Comparison of ENCODE assay signal across 33 cellular contexts in genomic region chr21:45910155-45910547, GRCh38.
"Had no signal": no experiment of that assay in that cellular context is flagged by ENCODE, and none has a peak within 500 bp of the region (broad histone marks: within the 10 kb centered on the region; RNA-seq: fewer than 3 reads in every experiment).

No MANE protein-coding gene starts in this region.

- H3K4me1 ChIP-seq: foreskin keratinocyte, pancreas, prostate gland, suprapubic skin had no signal

- H3K36me3 ChIP-seq: breast epithelium, esophagus muscularis mucosa, heart left ventricle, pancreas, prostate gland, suprapubic skin, tibial artery had no signal

- H3K27ac ChIP-seq: esophagus muscularis mucosa, foreskin keratinocyte, heart left ventricle, pancreas, prostate gland, suprapubic skin, tibial artery had no signal

- DNase-seq: activated CD4-positive, alpha-beta T cell treated with anti-CD3 and anti-CD28 coated beads for 36 hours; activated CD4-positive, CD25-positive, alpha-beta regulatory T cell; activated CD8-positive, alpha-beta memory T cell treated with anti-CD3 and anti-CD28 coated beads, Interleukin-2, amount 10 ng/mL, durations not matched to agents 7 days and 5 days; activated CD8-positive, alpha-beta T cell treated with anti-CD3 and anti-CD28 coated beads, Interleukin-2, amount 10 ng/mL, durations not matched to agents 7 days and 5 days; activated naive CD8-positive, alpha-beta T cell treated with anti-CD3 and anti-CD28 coated beads, Interleukin-2, amount 50 U/mL, for 24 hours; activated T-cell treated with anti-CD3 and anti-CD28 coated beads, Interleukin-2, amount 50 U/mL, for 48 hours; dermis blood vessel endothelial cell; effector CD4-positive, alpha-beta T cell; foreskin keratinocyte; immature natural killer cell; kidney glomerular epithelial cell; mesendoderm; stimulated activated CD4-positive, alpha-beta T cell treated with anti-CD3 and anti-CD28 coated beads, Interleukin-1b, Interleukin-23, amount 100 ng/mL, for 48 hours; stimulated activated CD4-positive, alpha-beta T cell treated with anti-CD3 and anti-CD28 coated beads, Interleukin-4, amount 100 ng/mL, for 4 hours; stimulated activated CD8-positive, alpha-beta memory T cell treated with anti-CD3 and anti-CD28 coated beads, Interleukin-4, amount 100 ng/mL, for 48 hours; T-helper 1 cell; tibial artery had no signal

- H3K27me3 ChIP-seq: breast epithelium, foreskin keratinocyte, heart left ventricle, pancreas, suprapubic skin had no signal

- H3K4me2 ChIP-seq: smooth muscle cell had no signal

- H3K4me1 Mint-ChIP-seq: activated CD4-positive, alpha-beta T cell treated with anti-CD3 and anti-CD28 coated beads for 36 hours; activated CD8-positive, alpha-beta memory T cell treated with anti-CD3 and anti-CD28 coated beads, Interleukin-2, amount 10 ng/mL, durations not matched to agents 7 days and 5 days; activated naive CD8-positive, alpha-beta T cell treated with anti-CD3 and anti-CD28 coated beads, Interleukin-2, amount 50 U/mL, for 24 hours; central memory CD8-positive, alpha-beta T cell; immature natural killer cell; stimulated activated memory B cell treated with anti-CD40 and anti-IgM and Interleukin-4, amounts not matched to agents 10 μg/mL and 1 μg/mL and 100 μg/mL, for 72 hours had no signal

- H3K9me3 Mint-ChIP-seq: activated naive CD4-positive, alpha-beta T cell treated with anti-CD3 and anti-CD28 coated beads, Interleukin-2, amount 50 U/mL, for 24 hours; activated naive CD8-positive, alpha-beta T cell treated with anti-CD3 and anti-CD28 coated beads, Interleukin-2, amount 50 U/mL, for 24 hours; activated T-helper 2 cell treated with anti-CD3 and anti-CD28 coated beads, Interferon-gamma antibody, Interleukin-2, Interleukin-4, amounts not matched to agents 10 μg/mL and 5 μg/mL and 100 μg/mL, durations not matched to agents 14 hours and 24 hours and 36 hours; central memory CD8-positive, alpha-beta T cell; immature natural killer cell; natural killer cell treated with Interleukin-12 subunit alpha and Interleukin-12 subunit beta and Interleukin-15 and Interleukin-18, amount 100 ng/mL, for 72 hours; stimulated activated memory B cell treated with anti-CD40 and anti-IgM and Interleukin-4, amounts not matched to agents 10 μg/mL and 1 μg/mL and 100 μg/mL, for 72 hours; T-helper 2 cell treated with Interferon-gamma antibody and Interleukin-4, amounts not matched to agents 5 μg/mL and 100 μg/mL, for 36 hours had no signal

- ATAC-seq: activated CD4-positive, alpha-beta T cell treated with anti-CD3 and anti-CD28 coated beads for 36 hours; activated CD8-positive, alpha-beta memory T cell treated with anti-CD3 and anti-CD28 coated beads, Interleukin-2, amount 10 ng/mL, durations not matched to agents 7 days and 5 days; activated CD8-positive, alpha-beta T cell treated with anti-CD3 and anti-CD28 coated beads, Interleukin-2, amount 10 ng/mL, durations not matched to agents 7 days and 5 days; activated naive CD8-positive, alpha-beta T cell treated with anti-CD3 and anti-CD28 coated beads, Interleukin-2, amount 50 U/mL, for 24 hours; foreskin keratinocyte; left lobe of liver; mucosa of descending colon; natural killer cell treated with Interleukin-12 subunit alpha and Interleukin-12 subunit beta and Interleukin-15 and Interleukin-18, amount 100 ng/mL, for 72 hours; pancreas; stimulated activated memory B cell treated with anti-CD40 and anti-IgM and Interleukin-4, amounts not matched to agents 10 μg/mL and 1 μg/mL and 100 μg/mL, for 72 hours had no signal

- H3K27me3 Mint-ChIP-seq: activated CD4-positive, alpha-beta T cell treated with anti-CD3 and anti-CD28 coated beads for 36 hours; activated CD8-positive, alpha-beta memory T cell treated with anti-CD3 and anti-CD28 coated beads, Interleukin-2, amount 10 ng/mL, durations not matched to agents 7 days and 5 days; activated naive CD4-positive, alpha-beta T cell treated with anti-CD3 and anti-CD28 coated beads, Interleukin-2, amount 50 U/mL, for 24 hours; activated naive CD8-positive, alpha-beta T cell treated with anti-CD3 and anti-CD28 coated beads, Interleukin-2, amount 50 U/mL, for 24 hours; natural killer cell treated with Interleukin-12 subunit alpha and Interleukin-12 subunit beta and Interleukin-15 and Interleukin-18, amount 100 ng/mL, for 72 hours; stimulated activated memory B cell treated with anti-CD40 and anti-IgM and Interleukin-4, amounts not matched to agents 10 μg/mL and 1 μg/mL and 100 μg/mL, for 72 hours had no signal

- H3K36me3 Mint-ChIP-seq: activated CD8-positive, alpha-beta memory T cell treated with anti-CD3 and anti-CD28 coated beads, Interleukin-2, amount 10 ng/mL, durations not matched to agents 7 days and 5 days; activated naive CD4-positive, alpha-beta T cell treated with anti-CD3 and anti-CD28 coated beads, Interleukin-2, amount 50 U/mL, for 24 hours; immature natural killer cell; natural killer cell treated with Interleukin-12 subunit alpha and Interleukin-12 subunit beta and Interleukin-15 and Interleukin-18, amount 100 ng/mL, for 72 hours had no signal

- H3K9me3 ChIP-seq: breast epithelium, esophagus muscularis mucosa, heart left ventricle, mucosa of descending colon, pancreas, prostate gland, suprapubic skin, tibial artery had no signal

- H3K27ac Mint-ChIP-seq: activated CD4-positive, alpha-beta T cell treated with anti-CD3 and anti-CD28 coated beads for 36 hours; activated CD8-positive, alpha-beta memory T cell treated with anti-CD3 and anti-CD28 coated beads, Interleukin-2, amount 10 ng/mL, durations not matched to agents 7 days and 5 days; activated CD8-positive, alpha-beta T cell treated with anti-CD3 and anti-CD28 coated beads, Interleukin-2, amount 10 ng/mL, durations not matched to agents 7 days and 5 days; activated naive CD4-positive, alpha-beta T cell treated with anti-CD3 and anti-CD28 coated beads, Interleukin-2, amount 50 U/mL, for 24 hours; activated naive CD8-positive, alpha-beta T cell treated with anti-CD3 and anti-CD28 coated beads, Interleukin-2, amount 50 U/mL, for 24 hours; activated T-helper 2 cell treated with anti-CD3 and anti-CD28 coated beads, Interferon-gamma antibody, Interleukin-2, Interleukin-4, amounts not matched to agents 10 μg/mL and 5 μg/mL and 100 μg/mL, durations not matched to agents 14 hours and 24 hours and 36 hours; immature natural killer cell; natural killer cell treated with Interleukin-12 subunit alpha and Interleukin-12 subunit beta and Interleukin-15 and Interleukin-18, amount 100 ng/mL, for 72 hours; stimulated activated memory B cell treated with anti-CD40 and anti-IgM and Interleukin-4, amounts not matched to agents 10 μg/mL and 1 μg/mL and 100 μg/mL, for 72 hours; T-helper 2 cell treated with Interferon-gamma antibody and Interleukin-4, amounts not matched to agents 5 μg/mL and 100 μg/mL, for 36 hours had no signal

- H3K4me3 ChIP-seq: breast epithelium, esophagus muscularis mucosa, heart left ventricle, lung, mucosa of descending colon, pancreas, prostate gland, smooth muscle cell, suprapubic skin, tibial artery had no signal

- H3K4me3 Mint-ChIP-seq: activated CD4-positive, alpha-beta T cell treated with anti-CD3 and anti-CD28 coated beads for 36 hours; activated CD8-positive, alpha-beta memory T cell treated with anti-CD3 and anti-CD28 coated beads, Interleukin-2, amount 10 ng/mL, durations not matched to agents 7 days and 5 days; activated CD8-positive, alpha-beta T cell treated with anti-CD3 and anti-CD28 coated beads, Interleukin-2, amount 10 ng/mL, durations not matched to agents 7 days and 5 days; activated naive CD4-positive, alpha-beta T cell treated with anti-CD3 and anti-CD28 coated beads, Interleukin-2, amount 50 U/mL, for 24 hours; activated naive CD8-positive, alpha-beta T cell treated with anti-CD3 and anti-CD28 coated beads, Interleukin-2, amount 50 U/mL, for 24 hours; central memory CD8-positive, alpha-beta T cell; immature natural killer cell; natural killer cell treated with Interleukin-12 subunit alpha and Interleukin-12 subunit beta and Interleukin-15 and Interleukin-18, amount 100 ng/mL, for 72 hours; stimulated activated memory B cell treated with anti-CD40 and anti-IgM and Interleukin-4, amounts not matched to agents 10 μg/mL and 1 μg/mL and 100 μg/mL, for 72 hours; T-helper 2 cell treated with Interferon-gamma antibody and Interleukin-4, amounts not matched to agents 5 μg/mL and 100 μg/mL, for 36 hours had no signal
